Comparison of ENCODE assay signal across 21 cellular contexts in genomic region chr1:151961795-151962194, GRCh38.
"Had no signal": no experiment of that assay in that cellular context is flagged by ENCODE, and none has a peak within 500 bp of the region (broad histone marks: within the 10 kb centered on the region; RNA-seq: fewer than 3 reads in every experiment).

No MANE protein-coding gene starts in this region.

- H3K4me2 ChIP-seq: smooth muscle cell had no signal

- H3K36me3 ChIP-seq: esophagus muscularis mucosa, neutrophil, suprapubic skin, WERI-Rb-1 had no signal

- H3K36me3 Mint-ChIP-seq: activated CD4-positive, alpha-beta memory T cell treated with anti-CD3 and anti-CD28 coated beads for 36 hours; activated CD8-positive, alpha-beta memory T cell treated with anti-CD3 and anti-CD28 coated beads, Interleukin-2, amount 10 ng/mL, durations not matched to agents 7 days and 5 days; naive B cell had no signal

- H3K4me3 ChIP-seq: esophagus muscularis mucosa, lung, SK-N-MC, smooth muscle cell, suprapubic skin had no signal

- H3K4me1 Mint-ChIP-seq: activated CD4-positive, alpha-beta T cell treated with anti-CD3 and anti-CD28 coated beads for 36 hours; naive B cell had no signal

- H3K9me3 Mint-ChIP-seq: activated CD4-positive, alpha-beta memory T cell treated with anti-CD3 and anti-CD28 coated beads for 36 hours; naive B cell had no signal

- FAIRE-seq: astrocyte had no signal

- H3K27me3 Mint-ChIP-seq: activated CD4-positive, alpha-beta memory T cell treated with anti-CD3 and anti-CD28 coated beads for 36 hours; activated CD4-positive, alpha-beta T cell treated with anti-CD3 and anti-CD28 coated beads for 36 hours had no signal

- DNase-seq: activated CD4-positive, alpha-beta memory T cell treated with anti-CD3 and anti-CD28 coated beads for 36 hours; activated CD4-positive, alpha-beta T cell treated with anti-CD3 and anti-CD28 coated beads for 36 hours; activated CD8-positive, alpha-beta memory T cell treated with anti-CD3 and anti-CD28 coated beads, Interleukin-2, amount 10 ng/mL, durations not matched to agents 7 days and 5 days; activated naive CD4-positive, alpha-beta T cell treated with anti-CD3 and anti-CD28 coated beads, Interleukin-2, amount 50 U/mL, for 16 hours; activated T-cell treated with anti-CD3 and anti-CD28 coated beads, Interleukin-2, amount 50 U/mL, for 1 hour; hippocampal formation; midbrain; naive B cell; posterior cingulate gyrus; stimulated activated CD4-positive, alpha-beta T cell treated with anti-CD3 and anti-CD28 coated beads, Interleukin-4, amount 100 ng/mL, for 4 hours; stimulated activated CD8-positive, alpha-beta memory T cell treated with anti-CD3 and anti-CD28 coated beads, Interleukin-4, amount 100 ng/mL, for 48 hours; stimulated activated naive CD8-positive, alpha-beta T cell treated with anti-CD3 and anti-CD28 coated beads, Interleukin-15, Interleukin-2, amounts not matched to agents 100 U/mL and 50 U/mL, for 24 hours; T1000; WERI-Rb-1 had no signal

- H3K27ac ChIP-seq: neutrophil, SK-N-MC, suprapubic skin, WERI-Rb-1 had no signal

- H3K4me3 Mint-ChIP-seq: activated CD4-positive, alpha-beta memory T cell treated with anti-CD3 and anti-CD28 coated beads for 36 hours; activated CD4-positive, alpha-beta T cell treated with anti-CD3 and anti-CD28 coated beads for 36 hours; activated CD8-positive, alpha-beta memory T cell treated with anti-CD3 and anti-CD28 coated beads, Interleukin-2, amount 10 ng/mL, durations not matched to agents 7 days and 5 days; naive B cell had no signal

- H3K9me3 ChIP-seq: esophagus muscularis mucosa, neutrophil, suprapubic skin had no signal

- ATAC-seq: activated CD4-positive, alpha-beta T cell treated with anti-CD3 and anti-CD28 coated beads for 36 hours; activated CD8-positive, alpha-beta memory T cell treated with anti-CD3 and anti-CD28 coated beads, Interleukin-2, amount 10 ng/mL, durations not matched to agents 7 days and 5 days; stimulated activated naive CD8-positive, alpha-beta T cell treated with anti-CD3 and anti-CD28 coated beads, Interleukin-15, Interleukin-2, amounts not matched to agents 100 U/mL and 50 U/mL, for 24 hours had no signal

- H3K27ac Mint-ChIP-seq: activated CD4-positive, alpha-beta memory T cell treated with anti-CD3 and anti-CD28 coated beads for 36 hours; activated CD4-positive, alpha-beta T cell treated with anti-CD3 and anti-CD28 coated beads for 36 hours; activated CD8-positive, alpha-beta memory T cell treated with anti-CD3 and anti-CD28 coated beads, Interleukin-2, amount 10 ng/mL, durations not matched to agents 7 days and 5 days; naive B cell had no signal

- H3K27me3 ChIP-seq: esophagus muscularis mucosa, suprapubic skin had no signal
